ENCODE assay signal across 8 cellular contexts in the genomic region with DNA sequence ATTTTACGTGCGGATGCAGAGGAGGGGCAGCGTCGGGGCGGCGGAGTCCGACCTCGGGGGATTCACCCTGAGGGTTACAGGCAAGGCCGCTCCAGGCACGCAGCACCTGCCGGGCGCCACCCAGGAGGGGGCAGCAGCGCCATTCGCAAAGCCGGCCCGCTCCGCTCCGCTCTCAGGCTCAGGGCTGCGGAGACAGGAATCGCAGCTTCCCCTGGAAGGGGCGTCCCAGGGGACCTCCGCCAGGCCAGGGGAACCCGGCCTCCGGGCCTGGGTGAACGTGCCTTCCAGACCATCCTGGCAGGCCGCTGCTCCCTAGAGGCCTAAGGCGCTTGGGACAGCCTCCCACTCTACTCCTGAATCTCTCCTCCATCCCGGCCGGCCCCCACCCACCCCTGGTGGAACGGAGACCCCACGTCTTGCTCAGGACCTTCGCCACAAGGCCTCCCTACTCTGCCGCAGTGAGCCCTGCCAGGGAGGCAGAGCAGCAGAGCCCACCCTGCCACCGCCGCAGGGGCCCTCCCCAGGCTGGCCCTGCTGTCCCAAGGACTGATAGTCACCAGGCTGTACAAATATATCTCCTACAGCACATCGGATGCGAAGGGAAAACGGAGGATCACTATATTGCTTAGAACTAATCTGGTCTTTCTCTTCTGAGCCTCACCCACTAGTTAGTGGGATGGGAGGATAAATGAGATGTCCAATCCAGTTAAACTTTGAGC.
DNase-seq lines count a peak whose midpoint lies in the region; ATAC-seq and TF ChIP-seq lines count a peak whose summit lies in the region.

No MANE protein-coding gene starts in this region.

- H3K4me3 ChIP-seq in IMR-90 (ENCODE audit: insufficient read depth, low read depth, low read length) = no peak overlapping the region

- peaks cover 3% of the 10 kb centered on the region for H3K27me3 ChIP-seq in IMR-90 (ENCODE audit: control insufficient read depth, insufficient read depth, low read length)

- H2BK120ac ChIP-seq in IMR-90 (ENCODE audit: low read depth, low read length) = peak overlapping the region; percentile 65; the same call in 1 of the 2 replicates

- peak overlapping the region; percentile 84 for H2AFZ ChIP-seq in IMR-90 (replicated peaks; ENCODE audit: low read length, poor library complexity)

- POLR2A ChIA-PET in IMR-90 (lab: Charles Lee; ENCODE audit: unreplicated experiment) = no interaction called here

- peak; percentile 77 for TF ChIP-seq CTCF in IMR-90 (conservative IDR thresholded peaks at IDR 0.05; ENCODE audit: low read depth, low read length)

- H2AK9ac ChIP-seq in IMR-90 (replicated peaks; ENCODE audit: low read depth, low read length, poor library complexity) = no peak overlapping the region

- H3K4me2 ChIP-seq in IMR-90 (ENCODE audit: low read depth, low read length) = no peak overlapping the region

- peak; percentile 93 for TF ChIP-seq RAD21 in IMR-90 (IDR thresholded peaks at IDR 0.05; ENCODE audit: low read length)

- peak overlapping the region; percentile 78 for H2BK20ac ChIP-seq in IMR-90 (ENCODE audit: low read depth, low read length)

- dilution Hi-C loops in IMR-90 (cut with HindIII; ENCODE audit: low sequenced_read_pairs, unreplicated experiment) = no loop called here

- no peak overlapping the region for H3K27ac ChIP-seq in IMR-90 (ENCODE audit: insufficient read depth, low read length)

- H3K9me3 ChIP-seq in IMR-90 (ENCODE audit: control insufficient read depth, insufficient read depth, low read length) = no peaks in the 10 kb centered on the region

- peak overlapping the region; percentile 18 for H2BK5ac ChIP-seq in IMR-90 (ENCODE audit: low read depth, low read length, poor library complexity, severe bottlenecking)

- H3K23ac ChIP-seq in IMR-90 (ENCODE audit: low read depth, low read length) = no peak overlapping the region

- peak overlapping the region; percentile 58 for H2AK5ac ChIP-seq in IMR-90 (ENCODE audit: low read depth, low read length)

- peak overlapping the region; percentile 12; the same call in 1 of the 2 replicates for H3K18ac ChIP-seq in IMR-90 (ENCODE audit: low read depth, low read length)

- H2BK15ac ChIP-seq in IMR-90 (ENCODE audit: low read depth, low read length) = no peak overlapping the region; the same call in 2 of the 3 replicates

- H3K36me3 ChIP-seq in IMR-90 (ENCODE audit: control insufficient read depth, insufficient read depth, low read length) = no peaks in the 10 kb centered on the region

- H3K9ac ChIP-seq in IMR-90 (ENCODE audit: low read depth, low read length) = no peak overlapping the region

- WGBS in IMR-90 (ENCODE audit: extremely low coverage in 2 of 2, insufficient read length in 1 of 2), 2 experiments = 23% methylated on average over 7 of the region's 38 CpGs; no CpG with 5 or more reads in 1 of the 2 experiments

- no peaks in the 10 kb centered on the region; the same call in 1 of the 2 replicates for H4K20me1 ChIP-seq in IMR-90 (ENCODE audit: insufficient read depth, low read length)

- CTCF ChIA-PET in IMR-90 (lab: Yijun Ruan, JAX) = interaction anchor here (0.5 to 1.4 kb wide), 5 partner anchors 21 to 1024 kb away, joined by 3 read pairs; no protein-coding TSS in a partner anchor

- H3K4me1 ChIP-seq in IMR-90 (ENCODE audit: control insufficient read depth, insufficient read depth, low read length) = peaks cover 19% of the 10 kb centered on the region

- H3K4ac ChIP-seq in IMR-90 (ENCODE audit: low read depth, low read length) = peak overlapping the region; percentile 40

- peak overlapping the region in 1 of 2 experiments; percentile 50; a peak in 2 of 4 replicates for H4K8ac ChIP-seq in IMR-90 (ENCODE audit: low read depth in 2 of 2, low read length in 2 of 2)

- peak overlapping the region; percentile 3; the same call in 1 of the 2 replicates for H4K91ac ChIP-seq in IMR-90 (ENCODE audit: insufficient read depth, low read depth, low read length)

- intact Hi-C loops in IMR-90 (cut with micrococcal nuclease) = loop anchor here (1.0 to 10.0 kb wide), 3 partner anchors 291 to 696 kb away; no protein-coding TSS in a partner anchor

- DNase-seq in DMS53 treated with DMSO at 0.1 percent for 48 hours (lab: John Stamatoyannopoulos, UW; ENCODE audit: unreplicated experiment) = peak; percentile 54
- peak; percentile 58 for DNase-seq in IMR-90
- peak; percentile 88 for DNase-seq in activated CD4-positive, alpha-beta T cell treated with anti-CD3 and anti-CD28 coated beads for 48 hours
- peak; percentile 53 for DNase-seq in dermis blood vessel endothelial cell
- peak; percentile 29 to 59 for DNase-seq in lung microvascular endothelial cell (ENCODE audit: low read depth in 2 of 2)
- DNase-seq in stimulated activated CD8-positive, alpha-beta memory T cell treated with anti-CD3 and anti-CD28 coated beads, Interleukin-15, amount 100 ng/mL, for 4 hours (ENCODE audit: low read depth in 2 of 2) = peak; percentile 27 to 38
- no peak for DNase-seq in T1000 (lab: John Stamatoyannopoulos, UW)

- no TSS peak for BruUV-seq in IMR-90 (replicated peaks; lab: Mats Ljungman, UMichigan)

- ATAC-seq in GM21529 (IDR thresholded peaks at IDR 0.05; ENCODE audit: unreplicated experiment) = peak; percentile 93
- peak; percentile 79 for ATAC-seq in IMR-90 (ENCODE audit: low read depth)

- no peak overlapping the region for H3K56ac ChIP-seq in IMR-90 (ENCODE audit: extremely low read depth, insufficient read depth, low read length)

- in situ Hi-C loops in IMR-90 (cut with MboI; ENCODE audit: low sequenced_read_pairs) = loop anchor here (10.0 kb wide), 2 partner anchors 296 to 376 kb away; partner anchors contain the start of gene RBPJ

- peak overlapping the region; percentile 30; the same call in 1 of the 2 replicates for H4K5ac ChIP-seq in IMR-90 (ENCODE audit: low read depth, low read length)

- peaks cover 7% of the 10 kb centered on the region for H3K9me1 ChIP-seq in IMR-90 (ENCODE audit: insufficient read depth, low read length)

- no peak overlapping the region for H3K14ac ChIP-seq in IMR-90 (replicated peaks; ENCODE audit: low read depth, low read length)

- H3K79me1 ChIP-seq in IMR-90 (ENCODE audit: low read depth in 1 of 2, low read length in 2 of 2) = no peaks in the 10 kb centered on the region

- TF ChIP-seq POLR2A in IMR-90 (IDR thresholded peaks at IDR 0.05; ENCODE audit: low read depth, low read length) = no peak

TF ChIP-seq in IMR-90, 13 proteins besides CTCF, POLR2A, EP300 and RAD21:
- TF ChIP-seq MAZ (IDR thresholded peaks at IDR 0.05; ENCODE audit: borderline replicate concordance, low read depth, low read length) (0 out of 2 replicates have a peak, but pooled peaks have one; percentile 11), BHLHE40 (IDR thresholded peaks at IDR 0.05; ENCODE audit: low read depth, low read length) (no peak), SMC3 (IDR thresholded peaks at IDR 0.05; ENCODE audit: low read depth, low read length) (peak; percentile 87), CHD1 (IDR thresholded peaks at IDR 0.05; ENCODE audit: low read depth, low read length) (no peak), ELK1 (IDR thresholded peaks at IDR 0.05; ENCODE audit: borderline replicate concordance, low read depth, low read length) (no peak), MAFK (IDR thresholded peaks at IDR 0.05; ENCODE audit: low read depth, low read length) (no peak)
